ENCODE assay signal across 22 cellular contexts in genomic region chr15:67973846-67974245, GRCh38.
"Had no signal": no experiment of that assay in that cellular context is flagged by ENCODE, and none has a peak within 500 bp of the region (broad histone marks: within the 10 kb centered on the region; RNA-seq: fewer than 3 reads in every experiment).

No MANE protein-coding gene starts in this region.

- H3K27ac ChIP-seq: coronary artery, dorsolateral prefrontal cortex, esophagus muscularis mucosa, foreskin keratinocyte, heart right ventricle, left lung, lower lobe of right lung had no signal

- ATAC-seq: foreskin keratinocyte, left cardiac atrium, left lung, left ventricle myocardium superior, lower lobe of right lung, mucosa of descending colon had no signal

- H3K4me1 ChIP-seq: foreskin keratinocyte, heart right ventricle, left lung had no signal

- H3K9me3 ChIP-seq: esophagus muscularis mucosa, left lung, lower lobe of right lung, mucosa of descending colon had no signal

- H3K36me3 ChIP-seq: esophagus muscularis mucosa, heart right ventricle, left lung, lower lobe of right lung had no signal

- FAIRE-seq: colon, endothelial cell of umbilical vein, frontal cortex, islet of Langerhans, keratinocyte had no signal

- H3K4me3 ChIP-seq: coronary artery, dorsolateral prefrontal cortex, esophagus muscularis mucosa, heart right ventricle, left lung, lower lobe of right lung, mucosa of descending colon had no signal

- H3K27me3 ChIP-seq: dorsolateral prefrontal cortex, esophagus muscularis mucosa, foreskin keratinocyte, heart right ventricle, left lung had no signal

- DNase-seq: dermis blood vessel endothelial cell; dorsolateral prefrontal cortex; effector CD4-positive, alpha-beta T cell; effector memory CD4-positive, alpha-beta T cell; foreskin keratinocyte; glutamatergic neuron; head of caudate nucleus; heart right ventricle; hippocampal formation; left cardiac atrium; left lung; left ventricle myocardium superior; lower lobe of right lung; mesenchymal stem cell; mucosa of descending colon had no signal
